In the genomic region with DNA sequence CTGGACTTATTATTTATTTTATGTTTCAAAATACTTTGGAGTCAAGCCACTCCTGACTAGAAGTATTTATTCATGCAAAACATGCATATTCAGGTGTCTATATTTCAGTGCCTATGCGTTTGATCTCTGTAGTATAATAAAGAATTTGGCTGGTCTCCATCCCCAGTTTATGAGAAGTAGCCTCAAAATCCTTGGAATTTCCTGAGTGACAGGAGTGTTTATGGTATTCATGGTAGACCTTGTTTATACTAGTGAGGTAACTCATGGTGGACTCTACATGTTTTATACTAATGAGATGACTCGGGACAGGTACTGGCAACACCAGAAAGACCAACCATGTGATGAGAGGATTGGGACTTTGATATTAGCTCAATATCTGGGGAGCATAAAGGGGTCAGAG, we compare ENCODE assay signal across 28 cellular contexts. TPM values are rescaled to one million over a fixed set of nuclear protein-coding genes. Genes with fewer than 3 reads are reported as not detected.
"Had no signal": no experiment of that assay in that cellular context is flagged by ENCODE, and none has a peak within 500 bp of the region (broad histone marks: within the 10 kb centered on the region; RNA-seq: fewer than 3 reads in every experiment).

No MANE protein-coding gene starts in this region.

- H3K4me3 ChIP-seq: left ventricle myocardium inferior, lung, mucosa of descending colon, pancreas, prostate gland, skin epidermis, stomach, testis, thyroid gland, transverse colon, upper lobe of left lung, vagina had no signal

- H3K36me3 ChIP-seq: left ventricle myocardium inferior, pancreas, prostate gland, stomach, thyroid gland, transverse colon, upper lobe of left lung, vagina had no signal

- H3K4me1 ChIP-seq: left ventricle myocardium inferior, pancreas, prostate gland, stomach, testis, thyroid gland, transverse colon, upper lobe of left lung, vagina had no signal

- H3K27me3 ChIP-seq: pancreas, stomach, testis, thyroid gland, transverse colon, upper lobe of left lung, vagina had no signal

- DNase-seq: hippocampal formation; immature natural killer cell; islet precursor cell; left ventricle myocardium inferior; midbrain; mucosa of descending colon; naive thymus-derived CD4-positive, alpha-beta T cell; pancreas; posterior cingulate gyrus; retina; right cardiac atrium; stimulated activated CD4-positive, alpha-beta T cell treated with anti-CD3 and anti-CD28 coated beads, Interleukin-12 subunit alpha, Interleukin-12 subunit beta, amount 100 ng/mL, for 4 hours; stimulated activated CD4-positive, alpha-beta T cell treated with anti-CD3 and anti-CD28 coated beads, Interleukin-15, amount 100 ng/mL, for 24 hours; stimulated activated CD4-positive, alpha-beta T cell treated with anti-CD3 and anti-CD28 coated beads, Interleukin-2, amount 100 ng/mL, for 24 hours; stimulated activated CD4-positive, alpha-beta T cell treated with anti-CD3 and anti-CD28 coated beads, Interleukin-4, amount 100 ng/mL, for 1 hour; stimulated activated naive B cell treated with anti-CD40 and anti-IgM and Interleukin-4, amounts not matched to agents 10 μg/mL and 1 μg/mL and 100 μg/mL, for 72 hours; stimulated activated naive CD8-positive, alpha-beta T cell treated with anti-CD3 and anti-CD28 coated beads, Interleukin-15, Interleukin-2, amounts not matched to agents 100 U/mL and 50 U/mL, for 24 hours; stomach; testis; thyroid gland; transverse colon; upper lobe of left lung had no signal

- ATAC-seq: mucosa of descending colon; naive thymus-derived CD4-positive, alpha-beta T cell; natural killer cell treated with Interleukin-12 subunit alpha and Interleukin-12 subunit beta and Interleukin-15 and Interleukin-18, amount 100 ng/mL, for 72 hours; pancreas; right cardiac atrium; sciatic nerve; stimulated activated naive B cell treated with anti-CD40 and anti-IgM and Interleukin-4, amounts not matched to agents 10 μg/mL and 1 μg/mL and 100 μg/mL, for 72 hours; stimulated activated naive CD8-positive, alpha-beta T cell treated with anti-CD3 and anti-CD28 coated beads, Interleukin-15, Interleukin-2, amounts not matched to agents 100 U/mL and 50 U/mL, for 24 hours had no signal

- H3K27ac ChIP-seq: left ventricle myocardium inferior, pancreas, prostate gland, skin epidermis, stomach, testis, thyroid gland, transverse colon, upper lobe of left lung, vagina had no signal

- H3K9me3 ChIP-seq: mucosa of descending colon, pancreas, prostate gland, testis, thyroid gland, transverse colon, vagina had no signal

RNA-seq across cellular contexts. Expression of a gene that starts 43.9 kb away (rescaled TPM):
- total RNA-seq: naive thymus-derived CD4-positive, alpha-beta T cell; natural killer cell treated with Interleukin-12 subunit alpha and Interleukin-12 subunit beta and Interleukin-15 and Interleukin-18, amount 100 ng/mL, for 72 hours had no signal
